ENCODE assay signal across 12 cellular contexts in the genomic region with DNA sequence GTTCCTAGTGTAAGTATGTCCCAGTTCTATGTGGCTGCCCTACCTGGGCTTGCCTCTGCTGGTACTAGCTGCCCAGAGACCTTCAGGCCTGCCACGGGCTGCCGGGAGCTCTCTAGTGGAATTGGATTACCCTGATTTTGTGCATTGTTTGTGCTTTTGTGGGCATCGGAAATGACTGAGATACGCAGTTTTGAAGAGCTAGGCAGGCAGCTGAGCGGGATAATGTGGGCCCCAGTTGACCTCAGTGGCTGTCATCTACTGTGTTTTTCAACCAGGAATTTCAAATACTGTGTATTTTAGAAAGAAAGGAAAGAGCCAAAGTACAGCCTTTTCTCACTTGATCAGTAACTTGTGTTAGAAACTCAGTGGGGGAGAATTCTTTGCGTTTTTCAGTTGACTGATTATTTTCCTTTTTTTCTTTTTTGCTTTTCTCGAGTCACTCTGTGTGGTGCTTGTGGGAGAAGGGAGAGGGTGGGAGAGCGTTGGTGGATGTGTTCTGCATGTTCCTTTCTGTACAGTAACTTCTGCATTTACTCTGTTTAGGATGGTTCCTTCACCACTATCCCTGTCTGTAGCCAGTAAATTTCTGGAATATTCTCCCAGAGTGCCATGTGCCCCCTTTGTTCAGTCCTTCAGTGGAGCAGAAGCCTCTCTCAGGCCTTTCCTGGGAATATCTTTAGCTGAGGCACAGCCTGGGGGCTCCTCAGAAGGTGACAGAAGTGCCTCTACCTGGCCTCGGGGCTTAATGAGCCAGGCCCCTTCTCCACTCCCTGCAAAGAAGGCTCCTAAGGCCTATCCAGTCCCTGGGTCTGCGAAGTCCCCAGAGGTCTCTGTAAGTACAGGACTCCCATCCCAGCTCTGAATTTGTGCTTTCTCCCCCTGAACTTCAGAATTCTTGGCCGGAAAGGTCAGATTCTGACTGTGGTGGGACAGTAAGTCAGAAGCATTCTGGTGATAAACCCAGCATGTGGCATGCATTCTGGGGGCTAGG. TPM values are rescaled to one million over a fixed set of nuclear protein-coding genes. Genes with fewer than 3 reads are reported as not detected.
A peak's percentile ranks its signal among the peaks of the same experiment; 100 is the strongest.
DNase-seq lines count a peak whose midpoint lies in the region; ATAC-seq and TF ChIP-seq lines count a peak whose summit lies in the region.
"Had no signal": no experiment of that assay in that cellular context is flagged by ENCODE, and none has a peak within 500 bp of the region (broad histone marks: within the 10 kb centered on the region; RNA-seq: fewer than 3 reads in every experiment).

No MANE protein-coding gene starts in this region.

- no peaks in the 10 kb centered on the region for H3K27me3 ChIP-seq in liver (ENCODE audit: control insufficient read depth in 4 of 4, insufficient read depth in 4 of 4, low read length in 3 of 4)

- H3K9me3 Mint-ChIP-seq in brain, result no peaks in the 10 kb centered on the region

- no peak for ATAC-seq in GM19395 (IDR thresholded peaks at IDR 0.05; ENCODE audit: unreplicated experiment)

- peaks cover 20% of the 10 kb centered on the region for H3K36me3 Mint-ChIP-seq in brain

- H3K27ac ChIP-seq in liver (ENCODE audit: low read depth in 1 of 2, low read length in 2 of 2), result no peak overlapping the region

- H3K9me3 ChIP-seq in liver (ENCODE audit: control insufficient read depth in 4 of 4, low read length in 3 of 4), result no peaks in the 10 kb centered on the region

- no peak for TF ChIP-seq RAD21 in liver (IDR thresholded peaks at IDR 0.05)

- DNase-seq in M059J (ENCODE audit: low read depth) (peak; percentile 76), superior temporal gyrus (ENCODE audit: extremely low spot score) (peak; percentile 31), NCI-H345 (lab: John Stamatoyannopoulos, UW) (no peak), MV-4-11 (lab: John Stamatoyannopoulos, UW) (no peak), NCI-H774 (lab: John Stamatoyannopoulos, UW) (no peak)
- DNase-seq: activated CD4-positive, alpha-beta T cell treated with anti-CD3 and anti-CD28 coated beads for 1 hour; Karpas-422; SIG-M5 had no signal

- H3K27ac Mint-ChIP-seq in brain, result peak overlapping the region; percentile 53 to 96 (median 84)

- TF ChIP-seq CTCF in brain (conservative IDR thresholded peaks at IDR 0.05) (no peak), liver (IDR thresholded peaks at IDR 0.05; ENCODE audit: low read depth, low read length, missing input control) (no peak)

- no peaks in the 10 kb centered on the region for H3K27me3 Mint-ChIP-seq in brain

- peaks cover 3 to 14% (median 4%) of the 10 kb centered on the region in 4 donors for H3K4me1 ChIP-seq in liver (ENCODE audit: control insufficient read depth in 4 of 4, insufficient read depth in 4 of 4, low read length in 3 of 4)

- WGBS in liver, result 76% methylated on average over 11 of the region's 11 CpGs

- H3K4me1 Mint-ChIP-seq in brain, result peaks cover 44% of the 10 kb centered on the region

- peak overlapping the region in 1 of 5 experiments; percentile 8 for H3K4me3 Mint-ChIP-seq in brain

- no peak overlapping the region for H3K9ac ChIP-seq in liver (ENCODE audit: low read depth in 1 of 2, low read length in 2 of 2)

- no peak overlapping the region for H3K4me3 ChIP-seq in liver (ENCODE audit: low read depth in 1 of 3, low read length in 3 of 3)

- H3K36me3 ChIP-seq in liver (ENCODE audit: control insufficient read depth in 4 of 4, insufficient read depth in 3 of 4, low read depth in 1 of 4, low read length in 3 of 4), result no peaks in the 10 kb centered on the region

TF ChIP-seq in liver, 16 proteins besides CTCF, POLR2A, EP300 and RAD21:
- TF ChIP-seq ATF3 (IDR thresholded peaks at IDR 0.05) (no peak), TAF1 (conservative IDR thresholded peaks at IDR 0.05) (no peak), RXRA (IDR thresholded peaks at IDR 0.05) (peak in 1 of 2 donors; percentile 10), SP1 (IDR thresholded peaks at IDR 0.05) (peak; percentile 33), EGR1 (IDR thresholded peaks at IDR 0.05; ENCODE audit: low read depth in 2 of 2) (no peak), FOXA1 (IDR thresholded peaks at IDR 0.05) (no peak)

RNA-seq across cellular contexts. Expression of gene SLC12A3, which starts 15.0 kb away (rescaled TPM):
- total RNA-seq in M059J (2014; rRNA removed; shearing (Covaris generic)), result not detected in 2 replicates
- polyA plus RNA-seq in brain (ENCODE audit: insufficient read depth, low read depth, low replicate concordance) (not detected), liver (not detected)
- under 1 TPM in 1 of 2 donors, not detected in 1; 0.09 TPM for total RNA-seq in liver
- total RNA-seq: dermis blood vessel endothelial cell had no signal

Comparison
In these comparisons a context has a peak if more than half of its experiments do, and no peak if none do; other contexts are left out.
1. DNase-seq: peak in M059J (single experiment) and superior temporal gyrus (single experiment); none in NCI-H345 (single experiment), MV-4-11 (single experiment) and NCI-H774 (single experiment).